Comparison of ENCODE assay signal across 1 cellular context in the genomic region with DNA sequence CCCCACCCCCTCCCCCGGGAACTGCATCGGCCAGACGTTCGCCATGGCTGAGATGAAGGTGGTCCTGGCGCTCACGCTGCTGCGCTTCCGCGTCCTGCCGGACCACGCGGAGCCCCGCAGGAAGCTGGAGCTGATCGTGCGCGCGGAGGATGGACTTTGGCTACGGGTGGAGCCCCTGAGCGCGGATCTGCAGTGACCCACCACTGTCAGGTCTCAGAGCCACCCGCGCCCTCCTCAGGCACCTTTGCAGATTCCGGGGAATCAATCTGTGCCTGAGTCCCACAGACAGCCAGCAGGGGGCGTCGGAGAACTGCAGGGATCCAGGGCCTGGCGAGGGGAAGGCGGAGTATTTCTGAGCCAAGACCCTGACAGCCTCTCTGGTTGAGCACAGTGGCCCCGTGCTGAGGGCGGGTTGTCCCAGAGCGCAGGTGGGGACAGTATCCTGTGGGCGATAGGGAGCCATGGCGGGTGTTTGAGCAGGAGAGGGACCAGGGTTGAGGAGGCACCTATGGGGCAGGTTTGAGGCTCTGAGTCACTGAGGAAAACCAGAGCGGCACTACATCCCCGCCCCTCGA.
TF ChIP-seq lines count a peak whose summit lies in the region.

No MANE protein-coding gene starts in this region.

TF ChIP-seq in SK-N-SH treated with all-trans-retinoic acid at 6 μM for 48 hours, 23 proteins besides CTCF, POLR2A, EP300 and RAD21 (continued from another document):
- TF ChIP-seq TSHZ2 (CRISPR knock-in tag; IDR thresholded peaks at IDR 0.05): no peak
